In the genomic region with DNA sequence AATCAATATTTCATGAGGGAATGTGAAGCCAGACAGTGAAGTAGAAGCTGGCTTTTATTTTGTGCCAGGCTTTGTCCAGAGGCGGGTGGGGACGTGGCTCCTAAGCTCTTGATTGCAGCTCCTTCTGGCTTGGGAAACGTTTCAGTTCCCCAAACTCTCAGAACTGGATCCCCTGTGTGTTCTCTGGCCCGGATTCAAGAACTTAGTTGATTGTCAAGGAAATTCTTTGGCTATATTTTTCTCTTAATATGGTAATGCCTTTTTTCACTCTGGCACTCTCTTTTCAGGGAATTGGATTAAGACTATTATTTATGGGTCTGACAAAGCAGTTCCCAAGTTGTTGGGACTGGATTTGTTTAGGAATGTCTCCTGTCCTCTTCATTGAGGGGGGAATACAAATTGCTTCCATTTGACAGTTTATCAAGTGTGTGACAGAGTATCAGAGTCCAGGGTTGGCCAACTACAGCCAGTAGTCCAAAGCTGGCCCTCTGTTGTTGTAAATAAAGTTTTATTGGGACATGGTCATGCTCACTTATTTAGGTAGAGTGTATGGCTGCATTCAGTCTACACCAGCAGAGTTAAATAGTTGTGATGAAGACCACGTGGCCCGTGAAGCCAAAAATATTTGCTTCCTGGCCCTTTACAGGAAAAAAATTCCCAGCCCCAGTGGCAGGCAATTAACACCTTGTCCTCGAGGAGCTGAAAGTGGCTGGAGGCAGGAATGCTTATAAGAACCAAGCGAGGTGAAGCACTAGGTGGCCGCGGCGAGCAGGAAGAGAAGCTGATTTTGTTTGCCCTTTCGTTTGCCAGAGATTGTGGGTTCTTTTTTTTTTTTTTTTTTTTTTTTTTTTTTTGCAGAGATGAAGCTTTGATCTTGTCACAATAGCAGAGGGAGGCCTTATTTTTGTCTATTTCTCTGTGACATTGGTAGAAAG, we compare ENCODE assay signal across 10 cellular contexts. TPM values are rescaled to one million over a fixed set of nuclear protein-coding genes. Genes with fewer than 3 reads are reported as not detected.
DNase-seq lines count a peak whose midpoint lies in the region; ATAC-seq and TF ChIP-seq lines count a peak whose summit lies in the region.
"Had no signal": no experiment of that assay in that cellular context is flagged by ENCODE, and none has a peak within 500 bp of the region (broad histone marks: within the 10 kb centered on the region; RNA-seq: fewer than 3 reads in every experiment).

No MANE protein-coding gene starts in this region.

- no peaks in the 10 kb centered on the region for H3K9me3 Mint-ChIP-seq in chondrocyte (ENCODE audit: low read depth)

- H3K9me3 ChIP-seq in mesenchymal stem cell (ENCODE audit: control insufficient read depth, low read length) (no peaks in the 10 kb centered on the region), Karpas-422 (ENCODE audit: low read length) (no peaks in the 10 kb centered on the region)

- H3K27me3 Mint-ChIP-seq in chondrocyte (ENCODE audit: low read depth), result no peaks in the 10 kb centered on the region

- no peak overlapping the region for H2BK5ac ChIP-seq in mesenchymal stem cell (ENCODE audit: low read depth, low read length, poor library complexity, severe bottlenecking)

- H2BK12ac ChIP-seq in mesenchymal stem cell (ENCODE audit: low read length in 2 of 2), result peak overlapping the region in 1 of 2 experiments; percentile 12

- H3K4me2 ChIP-seq in mesenchymal stem cell (ENCODE audit: low read length, poor library complexity, severe bottlenecking), result no peak overlapping the region
- no peak overlapping the region for H3K4me2 ChIP-seq in Karpas-422 (ENCODE audit: low read depth, low read length, poor library complexity, severe bottlenecking)

- H3K23ac ChIP-seq in mesenchymal stem cell (ENCODE audit: low read length in 2 of 2), result no peak overlapping the region

- peak overlapping the region; percentile 35 for H2BK120ac ChIP-seq in mesenchymal stem cell (ENCODE audit: low read depth, low read length)

- H3K79me1 ChIP-seq in mesenchymal stem cell (replicated peaks; ENCODE audit: low read length, poor library complexity, severe bottlenecking), result no peaks in the 10 kb centered on the region

- H2AK5ac ChIP-seq in mesenchymal stem cell (ENCODE audit: low read length, severe bottlenecking), result peak overlapping the region; percentile 36

- 47% methylated on average over 10 of the region's 12 CpGs for WGBS in mesenchymal stem cell

- H4K20me1 ChIP-seq in Karpas-422 (ENCODE audit: insufficient read depth, low read depth, low read length), result no peaks in the 10 kb centered on the region

- ATAC-seq in GM18517 (IDR thresholded peaks at IDR 0.05; ENCODE audit: unreplicated experiment), result no peak

- H3K27me3 ChIP-seq in mesenchymal stem cell (ENCODE audit: control insufficient read depth in 1 of 2, insufficient read depth in 1 of 2, low read length in 2 of 2), result no peaks in the 10 kb centered on the region
- no peaks in the 10 kb centered on the region for H3K27me3 ChIP-seq in Karpas-422 (ENCODE audit: low read length)

- H3K18ac ChIP-seq in mesenchymal stem cell (ENCODE audit: low read depth in 1 of 2, low read length in 2 of 2), result peak overlapping the region; percentile 48 to 67

- H2BK15ac ChIP-seq in mesenchymal stem cell (ENCODE audit: low read depth, poor library complexity, severe bottlenecking), result peak overlapping the region; percentile 30

- H4K91ac ChIP-seq in mesenchymal stem cell (ENCODE audit: low read length), result no peak overlapping the region

- H4K8ac ChIP-seq in mesenchymal stem cell (ENCODE audit: low read length), result no peak overlapping the region

- no peak overlapping the region for H3K4ac ChIP-seq in mesenchymal stem cell (ENCODE audit: low read depth in 1 of 2, low read length in 2 of 2)

- H3K36me3 ChIP-seq in mesenchymal stem cell (ENCODE audit: control insufficient read depth in 1 of 2, insufficient read depth in 2 of 2, low read depth in 1 of 2, low read length in 2 of 2) (peaks cover 16 to 50% of the 10 kb centered on the region in 2 experiments), Karpas-422 (ENCODE audit: insufficient read depth, low read length) (no peaks in the 10 kb centered on the region)

- H2AFZ ChIP-seq in mesenchymal stem cell (ENCODE audit: low read depth, low read length) (no peak overlapping the region), Karpas-422 (ENCODE audit: low read length) (no peak overlapping the region)

- peaks cover 15% of the 10 kb centered on the region for H3K36me3 Mint-ChIP-seq in chondrocyte (ENCODE audit: low read depth)

- DNase-seq in CD1c-positive myeloid dendritic cell (ENCODE audit: extremely low spot score) (peak; percentile 38), NCI-H146 (lab: John Stamatoyannopoulos, UW) (peak; percentile 42), chondrocyte (ENCODE audit: low spot score) (no peak), mesenchymal stem cell (peak; percentile 23), NCI-H2107 treated with DMSO at 0.1 percent for 48 hours (lab: John Stamatoyannopoulos, UW; ENCODE audit: unreplicated experiment) (no peak), NCI-H1417 treated with DMSO at 0.1 percent for 48 hours (lab: John Stamatoyannopoulos, UW) (no peak), Karpas-422 (no peak)

- H3K27ac ChIP-seq in mesenchymal stem cell (ENCODE audit: low read length, poor library complexity, severe bottlenecking) (no peak overlapping the region), Karpas-422 (ENCODE audit: low read length) (no peak overlapping the region)

- H3K4me1 ChIP-seq in mesenchymal stem cell (ENCODE audit: control insufficient read depth, insufficient read depth, low read depth, low read length), result peaks cover 14% of the 10 kb centered on the region
- no peaks in the 10 kb centered on the region for H3K4me1 ChIP-seq in Karpas-422 (ENCODE audit: low read length)

- TF ChIP-seq CTCF in chondrocyte (IDR thresholded peaks at IDR 0.05), result no peak

- no peaks in the 10 kb centered on the region for H3K9me2 ChIP-seq in Karpas-422 (replicated peaks; ENCODE audit: insufficient read depth, low read length)

- no peaks in the 10 kb centered on the region for H3K79me2 ChIP-seq in Karpas-422 (ENCODE audit: low read length)

- H3K27ac Mint-ChIP-seq in chondrocyte (ENCODE audit: unreplicated experiment), result peak overlapping the region; percentile 96

- peak overlapping the region in 1 of 2 experiments; percentile 20 for H3K4me3 ChIP-seq in mesenchymal stem cell (ENCODE audit: insufficient read depth in 1 of 2, low read depth in 1 of 2, low read length in 2 of 2)
- H3K4me3 ChIP-seq in Karpas-422 (ENCODE audit: low read length), result no peak overlapping the region

- H3K9ac ChIP-seq in mesenchymal stem cell (ENCODE audit: low read length), result peak overlapping the region; percentile 81
- no peak overlapping the region for H3K9ac ChIP-seq in Karpas-422 (ENCODE audit: low read length)

- H3K4me3 Mint-ChIP-seq in chondrocyte (ENCODE audit: unreplicated experiment), result peak overlapping the region; percentile 61

- H3K4me1 Mint-ChIP-seq in chondrocyte (ENCODE audit: low read depth), result peaks cover 93% of the 10 kb centered on the region

- H3K14ac ChIP-seq in mesenchymal stem cell (ENCODE audit: low read length in 2 of 2), result no peak overlapping the region

RNA-seq across cellular contexts. Expression of gene HTRA1, which starts 34.3 kb away (rescaled TPM):
- total RNA-seq in chondrocyte, result 1,260 to 1,504 TPM (median 1,485 TPM) in 3 replicates
- 204 TPM for polyA plus RNA-seq in mesenchymal stem cell (2013, experiment 1 of 2)
- polyA plus RNA-seq in mesenchymal stem cell (2013, experiment 2 of 2), result 204 TPM
- total RNA-seq in Karpas-422 (2014; rRNA removed; shearing (Covaris generic); ENCODE audit: low replicate concordance), result not detected in 2 replicates

RNA-seq across cellular contexts. Expression of gene ARMS2, which starts 41.2 kb away (rescaled TPM):
- total RNA-seq in chondrocyte, result 0.62 to 1.1 TPM in 2 of 3 replicates, not detected in the other
- not detected for polyA plus RNA-seq in mesenchymal stem cell (2013, experiment 1 of 2)
- not detected for polyA plus RNA-seq in mesenchymal stem cell (2013, experiment 2 of 2)
- not detected in 2 replicates for total RNA-seq in Karpas-422 (2014; rRNA removed; shearing (Covaris generic); ENCODE audit: low replicate concordance)
- total RNA-seq: epithelial cell of proximal tubule, renal cortical epithelial cell had no signal

Comparison
In these comparisons a context has a peak if more than half of its experiments do, and no peak if none do; other contexts are left out.
1. DNase-seq: peak in CD1c-positive myeloid dendritic cell (single experiment), NCI-H146 (single experiment) and mesenchymal stem cell (single experiment); none in chondrocyte (single experiment), NCI-H2107 treated with DMSO at 0.1 percent for 48 hours (single experiment), NCI-H1417 treated with DMSO at 0.1 percent for 48 hours (single experiment) and Karpas-422 (single experiment).
2. RNA of gene HTRA1, which starts 34.3 kb away (total RNA-seq): 1,260 to 1,504 TPM in chondrocyte; not detected in Karpas-422; every median in the first group is over 1,000 times any median in the second.